13 cellular contexts compared by ENCODE assay signal in genomic region chr7:148664319-148664718, GRCh38. TPM values are rescaled to one million over a fixed set of nuclear protein-coding genes. Genes with fewer than 3 reads are reported as not detected.
DNase-seq lines count a peak whose midpoint lies in the region; ATAC-seq and TF ChIP-seq lines count a peak whose summit lies in the region.
"Had no signal": no experiment of that assay in that cellular context is flagged by ENCODE, and none has a peak within 500 bp of the region (broad histone marks: within the 10 kb centered on the region; RNA-seq: fewer than 3 reads in every experiment).

No MANE protein-coding gene starts in this region.

- DNase-seq in GM23248 (peak; percentile 48), cardiac fibroblast (ENCODE audit: low read depth in 2 of 2) (peak; percentile 69 to 81), left cardiac atrium (peak; percentile 44), skeletal muscle cell (ENCODE audit: low read depth) (peak; percentile 45), cerebellum (ENCODE audit: low spot score) (no peak), kidney tubule cell (ENCODE audit: low spot score) (no peak), 8988T (no peak), NOMO-1 treated with DMSO at 0.1 percent for 48 hours (lab: John Stamatoyannopoulos, UW; ENCODE audit: unreplicated experiment) (no peak)
- DNase-seq: mesendoderm, pancreas had no signal

- H3K27me3 ChIP-seq in GM23248 (replicated peaks; ENCODE audit: insufficient read depth): no peaks in the 10 kb centered on the region
- H3K27me3 ChIP-seq: pancreas had no signal

- peak; percentile 89 to 92 for ATAC-seq in left cardiac atrium
- ATAC-seq: activated CD4-positive, CD25-positive, alpha-beta regulatory T cell treated with anti-CD3 and anti-CD28 coated beads, Interleukin-2, amount 50 U/mL, for 24 hours; HCT116 had no signal

- H3K4me1 ChIP-seq in GM23248 (ENCODE audit: insufficient read depth): no peaks in the 10 kb centered on the region
- H3K4me1 ChIP-seq: pancreas had no signal

- H2AFZ ChIP-seq in GM23248: no peak overlapping the region

- in situ Hi-C loops in GM23248 (cut with MboI): no loop called here

- no peaks in the 10 kb centered on the region for H3K79me2 ChIP-seq in GM23248 (ENCODE audit: insufficient read depth)

- WGBS in GM23248 (ENCODE audit: low coverage in 1 of 2, low lambda C conversion rate in 2 of 2, missing lambda C conversion rate in 2 of 2), 2 experiments: 3 to 6% methylated on average over 6 of the region's 6 CpGs

- no peaks in the 10 kb centered on the region for H3K9me2 ChIP-seq in GM23248 (ENCODE audit: insufficient read depth)

- TF ChIP-seq CTCF in cardiac fibroblast (IDR thresholded peaks at IDR 0.05; ENCODE audit: low read depth, low read length): no peak

- no peak overlapping the region for H3K9ac ChIP-seq in GM23248

- no peaks in the 10 kb centered on the region for H4K20me1 ChIP-seq in GM23248 (ENCODE audit: insufficient read depth)

- no peak overlapping the region for H3K4me2 ChIP-seq in GM23248 (ENCODE audit: unreplicated experiment)

- no peaks in the 10 kb centered on the region for H3F3A ChIP-seq in GM23248 (ENCODE audit: insufficient read depth)

- no peak overlapping the region for H3K27ac ChIP-seq in GM23248
- H3K27ac ChIP-seq: C4-2B, pancreas had no signal

- intact Hi-C loops in left cardiac atrium (cut with DNase I): no loop called here

- no peaks in the 10 kb centered on the region for H3K9me3 ChIP-seq in GM23248 (ENCODE audit: low read depth)
- H3K9me3 ChIP-seq: pancreas had no signal

- H3K36me3 ChIP-seq in GM23248 (ENCODE audit: low read depth): no peaks in the 10 kb centered on the region
- H3K36me3 ChIP-seq: pancreas had no signal

- no peak overlapping the region for H3K4me3 ChIP-seq in GM23248
- no peak overlapping the region for H3K4me3 ChIP-seq in cardiac fibroblast (replicated peaks in 1 of 2; ENCODE audit: low read depth in 2 of 2, low read length in 2 of 2)
- no peak overlapping the region for H3K4me3 ChIP-seq in skeletal muscle cell (ENCODE audit: low read depth, low read length)
- H3K4me3 ChIP-seq: pancreas had no signal

RNA-seq across cellular contexts. Expression of gene CUL1, which starts 34.4 kb away (rescaled TPM):
- 41.6 and 52.6 TPM in 2 replicates for total RNA-seq in GM23248 (2014; rRNA removed; shearing (Covaris generic))
- 48.5 and 49.1 TPM in 2 replicates for polyA plus RNA-seq in GM23248 (2016; fragmentation: Nextera tagmentation; extraction: Ambion mirVana)
- total RNA-seq in left cardiac atrium (10 to 100 TPM; 40.8 to 52.2 TPM), cerebellum (45.9 TPM)

Comparison
In these comparisons a context has a peak if more than half of its experiments do, and no peak if none do; other contexts are left out.
1. DNase-seq: peak in GM23248 (single experiment), cardiac fibroblast (2 of 2), left cardiac atrium (single experiment) and skeletal muscle cell (single experiment); none in cerebellum (single experiment), kidney tubule cell (single experiment), 8988T (single experiment) and NOMO-1 treated with DMSO at 0.1 percent for 48 hours (single experiment).